ENCODE assay signal across 12 cellular contexts in the genomic region with DNA sequence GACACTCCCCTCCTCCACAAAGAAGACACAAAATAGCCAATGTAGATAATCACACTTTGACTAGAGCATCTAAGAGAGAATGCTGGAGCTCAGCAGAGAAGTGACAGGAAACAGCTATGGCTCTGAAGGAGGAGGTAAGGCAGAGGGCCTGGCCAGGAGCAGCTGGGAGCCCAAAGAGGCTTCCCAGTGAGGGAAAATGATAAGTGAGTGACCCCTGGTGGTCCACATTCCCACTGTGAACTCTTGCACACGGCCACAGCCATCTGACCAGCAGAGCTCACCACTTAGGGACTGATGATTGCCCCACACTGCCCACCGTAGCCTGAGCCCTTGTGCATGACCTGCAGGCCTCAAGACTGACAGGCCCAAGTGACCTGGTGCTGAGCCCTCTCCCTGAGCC.
DNase-seq lines count a peak whose midpoint lies in the region; ATAC-seq, FAIRE-seq and TF ChIP-seq lines count a peak whose summit lies in the region.
"Had no signal": no experiment of that assay in that cellular context is flagged by ENCODE, and none has a peak within 500 bp of the region (broad histone marks: within the 10 kb centered on the region; RNA-seq: fewer than 3 reads in every experiment).

No MANE protein-coding gene starts in this region.

- H3K27me3 ChIP-seq in GM23338 (ENCODE audit: insufficient read depth) (no peaks in the 10 kb centered on the region), neural progenitor cell (no peaks in the 10 kb centered on the region), tibial nerve (no peaks in the 10 kb centered on the region), pancreas (no peaks in the 10 kb centered on the region)
- H3K27me3 ChIP-seq: right lobe of liver had no signal

- H3K36me3 Mint-ChIP-seq in GM23338 (ENCODE audit: low read depth) (no peaks in the 10 kb centered on the region), neural progenitor cell (no peaks in the 10 kb centered on the region)
- H3K36me3 Mint-ChIP-seq: activated naive CD8-positive, alpha-beta T cell had no signal

- intact Hi-C loops in pancreas (cut with DNase I): no loop called here

- H3K9me3 ChIP-seq in neural progenitor cell (ENCODE audit: low read depth): no peaks in the 10 kb centered on the region
- peaks cover 0 to 8% (median 0%) of the 10 kb centered on the region in 4 donors for H3K9me3 ChIP-seq in tibial nerve
- H3K9me3 ChIP-seq in pancreas: no peaks in the 10 kb centered on the region
- H3K9me3 ChIP-seq: right lobe of liver had no signal

- H3K27ac ChIP-seq in GM23338 (ENCODE audit: low read depth): no peak overlapping the region
- no peak overlapping the region for H3K27ac ChIP-seq in neural progenitor cell
- H3K27ac ChIP-seq in tibial nerve: no peak overlapping the region
- H3K27ac ChIP-seq in pancreas: no peak overlapping the region
- H3K27ac ChIP-seq: right lobe of liver had no signal

- H4K20me1 ChIP-seq in GM23338 (replicated peaks; ENCODE audit: insufficient read depth) (no peaks in the 10 kb centered on the region), neural progenitor cell (ENCODE audit: low read depth) (no peaks in the 10 kb centered on the region)

- FAIRE-seq in pancreas (lab: Jason Lieb, UNC): no peak
- FAIRE-seq: G401.6 had no signal

- TF ChIP-seq CTCF in GM23338 (conservative IDR thresholded peaks at IDR 0.05; ENCODE audit: low read depth in 2 of 2): peak; percentile 35 to 63
- TF ChIP-seq CTCF in neural progenitor cell (IDR thresholded peaks at IDR 0.05): peak; percentile 33
- TF ChIP-seq CTCF in tibial nerve (IDR thresholded peaks at IDR 0.05): no peak
- TF ChIP-seq CTCF in pancreas (IDR thresholded peaks at IDR 0.05): no peak

- H3K4me3 Mint-ChIP-seq in GM23338 (no peak overlapping the region), neural progenitor cell (no peak overlapping the region)
- H3K4me3 Mint-ChIP-seq: activated naive CD8-positive, alpha-beta T cell had no signal

- H3K4me1 ChIP-seq in GM23338 (ENCODE audit: insufficient read depth) (no peaks in the 10 kb centered on the region), neural progenitor cell (no peaks in the 10 kb centered on the region), tibial nerve (no peaks in the 10 kb centered on the region), pancreas (no peaks in the 10 kb centered on the region)
- H3K4me1 ChIP-seq: right lobe of liver had no signal

- H3K9me3 Mint-ChIP-seq in GM23338: no peaks in the 10 kb centered on the region
- H3K9me3 Mint-ChIP-seq in neural progenitor cell: no peaks in the 10 kb centered on the region

- H3K4me3 ChIP-seq in GM23338: no peak overlapping the region
- H3K4me3 ChIP-seq in neural progenitor cell: no peak overlapping the region
- no peak overlapping the region for H3K4me3 ChIP-seq in tibial nerve
- no peak overlapping the region for H3K4me3 ChIP-seq in pancreas
- H3K4me3 ChIP-seq: right lobe of liver had no signal

- no peak overlapping the region for H3K27ac Mint-ChIP-seq in GM23338
- no peak overlapping the region for H3K27ac Mint-ChIP-seq in neural progenitor cell
- H3K27ac Mint-ChIP-seq: activated naive CD8-positive, alpha-beta T cell had no signal

- no peak overlapping the region for H3K9ac ChIP-seq in neural progenitor cell

- H3K4me1 Mint-ChIP-seq in GM23338 (no peaks in the 10 kb centered on the region), neural progenitor cell (no peaks in the 10 kb centered on the region)

- H3K79me2 ChIP-seq in GM23338 (replicated peaks; ENCODE audit: insufficient read depth) (no peaks in the 10 kb centered on the region), neural progenitor cell (ENCODE audit: low read depth) (no peaks in the 10 kb centered on the region)

- TF ChIP-seq POLR2A in tibial nerve (IDR thresholded peaks at IDR 0.05): no peak

- TF ChIP-seq EP300 in tibial nerve (IDR thresholded peaks at IDR 0.05): no peak

- H3F3A ChIP-seq in GM23338 (replicated peaks; ENCODE audit: low read depth) (no peaks in the 10 kb centered on the region), neural progenitor cell (ENCODE audit: low read depth) (no peaks in the 10 kb centered on the region)

- H3K4me2 ChIP-seq in GM23338 (no peak overlapping the region), neural progenitor cell (no peak overlapping the region)

- H3K27me3 Mint-ChIP-seq in GM23338 (ENCODE audit: insufficient read depth, low read depth, poor library complexity) (no peaks in the 10 kb centered on the region), neural progenitor cell (ENCODE audit: insufficient read depth, low read depth) (no peaks in the 10 kb centered on the region)
- H3K27me3 Mint-ChIP-seq: activated naive CD8-positive, alpha-beta T cell had no signal

- H3K36me3 ChIP-seq in GM23338 (ENCODE audit: insufficient read depth) (no peaks in the 10 kb centered on the region), neural progenitor cell (no peaks in the 10 kb centered on the region), tibial nerve (no peaks in the 10 kb centered on the region), pancreas (no peaks in the 10 kb centered on the region)
- H3K36me3 ChIP-seq: right lobe of liver had no signal

- H2AFZ ChIP-seq in GM23338: peak overlapping the region; percentile 26; the same call in 1 of the 2 replicates
- no peak overlapping the region for H2AFZ ChIP-seq in neural progenitor cell (replicated peaks)

- 50% methylated on average over 2 of the region's 2 CpGs; no CpG with 5 or more reads in 1 of the 2 donors for WGBS in tibial nerve, 2 donors
- WGBS in pancreas, 2 donors: 49 to 60% methylated on average over 2 of the region's 2 CpGs

- ATAC-seq in GM18867 (IDR thresholded peaks at IDR 0.05; ENCODE audit: unreplicated experiment) (peak; percentile 68), GM23338 (peak; percentile 75), HG03565 (IDR thresholded peaks at IDR 0.05; ENCODE audit: unreplicated experiment) (peak; percentile 69), GM21528 (IDR thresholded peaks at IDR 0.05; ENCODE audit: low FRiP score, unreplicated experiment) (no peak), pancreas (no peak)
- ATAC-seq: left cardiac atrium had no signal

- no peaks in the 10 kb centered on the region for H3K9me2 ChIP-seq in GM23338 (ENCODE audit: insufficient read depth)

- peak; percentile 38 for DNase-seq in GM23338 (ENCODE audit: low spot score)
- DNase-seq in neural progenitor cell (ENCODE audit: low spot score): peak; percentile 19
- no peak for DNase-seq in SKM-1 (lab: John Stamatoyannopoulos, UW; ENCODE audit: unreplicated experiment)
- DNase-seq in tibial nerve (ENCODE audit: low spot score in 2 of 2): no peak
- no peak for DNase-seq in pancreas
- DNase-seq: left cardiac atrium, right lobe of liver had no signal

TF ChIP-seq in GM23338, 12 proteins besides CTCF, POLR2A, EP300 and RAD21:
- no peak for TF ChIP-seq CREB1 (CRISPR knock-in tag; IDR thresholded peaks at IDR 0.05; ENCODE audit: low read depth)
- TF ChIP-seq, protein P1, sequence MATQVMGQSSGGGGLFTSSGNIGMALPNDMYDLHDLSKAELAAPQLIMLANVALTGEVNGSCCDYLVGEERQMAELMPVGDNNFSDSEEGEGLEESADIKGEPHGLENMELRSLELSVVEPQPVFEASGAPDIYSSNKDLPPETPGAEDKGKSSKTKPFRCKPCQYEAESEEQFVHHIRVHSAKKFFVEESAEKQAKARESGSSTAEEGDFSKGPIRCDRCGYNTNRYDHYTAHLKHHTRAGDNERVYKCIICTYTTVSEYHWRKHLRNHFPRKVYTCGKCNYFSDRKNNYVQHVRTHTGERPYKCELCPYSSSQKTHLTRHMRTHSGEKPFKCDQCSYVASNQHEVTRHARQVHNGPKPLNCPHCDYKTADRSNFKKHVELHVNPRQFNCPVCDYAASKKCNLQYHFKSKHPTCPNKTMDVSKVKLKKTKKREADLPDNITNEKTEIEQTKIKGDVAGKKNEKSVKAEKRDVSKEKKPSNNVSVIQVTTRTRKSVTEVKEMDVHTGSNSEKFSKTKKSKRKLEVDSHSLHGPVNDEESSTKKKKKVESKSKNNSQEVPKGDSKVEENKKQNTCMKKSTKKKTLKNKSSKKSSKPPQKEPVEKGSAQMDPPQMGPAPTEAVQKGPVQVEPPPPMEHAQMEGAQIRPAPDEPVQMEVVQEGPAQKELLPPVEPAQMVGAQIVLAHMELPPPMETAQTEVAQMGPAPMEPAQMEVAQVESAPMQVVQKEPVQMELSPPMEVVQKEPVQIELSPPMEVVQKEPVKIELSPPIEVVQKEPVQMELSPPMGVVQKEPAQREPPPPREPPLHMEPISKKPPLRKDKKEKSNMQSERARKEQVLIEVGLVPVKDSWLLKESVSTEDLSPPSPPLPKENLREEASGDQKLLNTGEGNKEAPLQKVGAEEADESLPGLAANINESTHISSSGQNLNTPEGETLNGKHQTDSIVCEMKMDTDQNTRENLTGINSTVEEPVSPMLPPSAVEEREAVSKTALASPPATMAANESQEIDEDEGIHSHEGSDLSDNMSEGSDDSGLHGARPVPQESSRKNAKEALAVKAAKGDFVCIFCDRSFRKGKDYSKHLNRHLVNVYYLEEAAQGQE (IDR thresholded peaks at IDR 0.05; ENCODE audit: unreplicated experiment): no peak
- TF ChIP-seq POLR2AphosphoS5 (IDR thresholded peaks at IDR 0.05; ENCODE audit: low read depth): no peak
- no peak for TF ChIP-seq NANOG (IDR thresholded peaks at IDR 0.05; ENCODE audit: borderline replicate concordance)

Comparison
In these comparisons a context has a peak if more than half of its experiments do, and no peak if none do; other contexts are left out.
1. ATAC-seq: peak in GM18867 (single experiment), GM23338 (single experiment) and HG03565 (single experiment); none in GM21528 (single experiment) and pancreas (0 of 4).
2. DNase-seq: peak in GM23338 (single experiment) and neural progenitor cell (single experiment); none in SKM-1 (single experiment), tibial nerve (0 of 2) and pancreas (0 of 6).
3. CTCF ChIP-seq: peak in GM23338 (2 of 2) and neural progenitor cell (single experiment); none in tibial nerve (0 of 5) and pancreas (0 of 4).